12 cellular contexts compared by ENCODE assay signal in the genomic region with DNA sequence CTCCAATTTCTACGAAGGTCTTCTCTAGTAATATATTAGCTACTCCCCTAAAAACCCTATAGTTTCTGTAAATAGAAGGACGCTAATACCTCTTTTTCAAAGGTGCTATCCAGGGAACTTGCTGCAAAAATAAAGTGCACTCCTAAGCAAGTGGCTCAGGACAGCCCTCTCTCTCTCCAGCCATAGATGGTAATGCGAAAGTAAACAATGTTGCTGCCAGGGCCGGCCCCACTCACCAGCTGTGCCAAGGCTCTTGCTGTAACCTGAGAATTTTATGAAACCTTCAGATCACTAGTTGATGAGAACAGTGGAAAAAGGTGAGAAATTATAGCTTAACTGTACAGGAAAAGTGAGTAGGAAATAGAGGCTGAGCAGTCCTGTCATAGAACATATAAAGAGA. TPM values are rescaled to one million over a fixed set of nuclear protein-coding genes. Genes with fewer than 3 reads are reported as not detected.
DNase-seq lines count a peak whose midpoint lies in the region; ATAC-seq and TF ChIP-seq lines count a peak whose summit lies in the region.
"Had no signal": no experiment of that assay in that cellular context is flagged by ENCODE, and none has a peak within 500 bp of the region (broad histone marks: within the 10 kb centered on the region; RNA-seq: fewer than 3 reads in every experiment).

No MANE protein-coding gene starts in this region.

- H3K36me3 ChIP-seq in mucosa of rectum (ENCODE audit: control insufficient read depth in 2 of 2, insufficient read depth in 2 of 2, low read length in 2 of 2): no peaks in the 10 kb centered on the region
- H3K36me3 ChIP-seq in HAP-1 (replicated peaks): no peaks in the 10 kb centered on the region
- H3K36me3 ChIP-seq in heart left ventricle: no peaks in the 10 kb centered on the region

- H3K27ac Mint-ChIP-seq in Calu3 (ENCODE audit: unreplicated experiment): no peak overlapping the region
- H3K27ac Mint-ChIP-seq: activated naive CD4-positive, alpha-beta T cell treated with anti-CD3 and anti-CD28 coated beads, Interleukin-2, amount 10 ng/mL, durations not matched to agents 7 days and 5 days; CD8-positive, alpha-beta T cell; T-helper 2 cell treated with Interferon-gamma antibody and Interleukin-4, amounts not matched to agents 5 μg/mL and 100 μg/mL, for 36 hours had no signal

- H3K4me3 Mint-ChIP-seq in Calu3 (ENCODE audit: low read depth, unreplicated experiment): peak overlapping the region; percentile 47
- H3K4me3 Mint-ChIP-seq: activated naive CD4-positive, alpha-beta T cell treated with anti-CD3 and anti-CD28 coated beads, Interleukin-2, amount 10 ng/mL, durations not matched to agents 7 days and 5 days; CD8-positive, alpha-beta T cell; T-helper 2 cell treated with Interferon-gamma antibody and Interleukin-4, amounts not matched to agents 5 μg/mL and 100 μg/mL, for 36 hours had no signal

- in situ Hi-C loops in T47D (cut with HindIII; ENCODE audit: low pct_unique_long_range_greater_than_20kb, low sequenced_read_pairs) (no loop called here), HAP-1 (cut with MboI; ENCODE audit: low sequenced_read_pairs) (no loop called here)

- H3K27me3 ChIP-seq in mucosa of rectum (ENCODE audit: control insufficient read depth in 2 of 2, insufficient read depth in 2 of 2, low read length in 2 of 2) (no peaks in the 10 kb centered on the region), HAP-1 (ENCODE audit: low read depth) (no peaks in the 10 kb centered on the region), heart left ventricle (no peaks in the 10 kb centered on the region)

- TF ChIP-seq POLR2A in heart left ventricle (IDR thresholded peaks at IDR 0.05): no peak

- ATAC-seq in GM21390 (IDR thresholded peaks at IDR 0.05; ENCODE audit: unreplicated experiment) (no peak), heart left ventricle (no peak)
- ATAC-seq: CD8-positive, alpha-beta T cell had no signal

- CTCF ChIA-PET in Calu3 (lab: Charles Lee): interaction anchor here (1.4 to 1.8 kb wide), 2 partner anchors 43 to 364 kb away, joined by 3 to 6 read pairs; no protein-coding TSS in a partner anchor

- no TSS peak for BruUV-seq in Calu3 (replicated peaks; lab: Mats Ljungman, UMichigan)

- DNase-seq in Calu3: peak; percentile 71
- peak; percentile 82 for DNase-seq in NCI-H2029 (lab: John Stamatoyannopoulos, UW)
- peak; percentile 6 to 92 for DNase-seq in T47D (ENCODE audit: low read depth in 1 of 2, low spot score in 1 of 2)
- no peak for DNase-seq in HAP-1 (ENCODE audit: low spot score in 2 of 2)
- no peak for DNase-seq in midbrain (lab: John Stamatoyannopoulos, UW)
- no peak for DNase-seq in heart left ventricle
- DNase-seq: activated naive CD4-positive, alpha-beta T cell treated with anti-CD3 and anti-CD28 coated beads, Interleukin-2, amount 10 ng/mL, durations not matched to agents 7 days and 5 days; CD8-positive, alpha-beta T cell had no signal

- H3K9ac ChIP-seq in mucosa of rectum (ENCODE audit: low read depth in 1 of 2, low read length in 2 of 2): peak overlapping the region in 1 of 2 donors; percentile 27

- H3K27ac ChIP-seq in mucosa of rectum (ENCODE audit: low read depth in 2 of 2, low read length in 2 of 2) (no peak overlapping the region), heart left ventricle (no peak overlapping the region)

- peaks cover under 1% of the 10 kb centered on the region for H3K9me3 Mint-ChIP-seq in Calu3 (ENCODE audit: low read depth, unreplicated experiment)

- intact Hi-C loops in Calu3 (cut with micrococcal nuclease; ENCODE audit: unreplicated experiment): loop anchor here (2.0 kb wide), 1 partner anchor 46 kb away; no protein-coding TSS in a partner anchor
- intact Hi-C loops in heart left ventricle (cut with DNase I): loop anchor here in 1 of 10 donors (10.0 kb wide), 1 partner anchor 48 kb away; no protein-coding TSS in a partner anchor

- no peaks in the 10 kb centered on the region for H3K27me3 Mint-ChIP-seq in Calu3 (ENCODE audit: unreplicated experiment)

- peaks cover 5% of the 10 kb centered on the region for H3K36me3 Mint-ChIP-seq in Calu3 (ENCODE audit: insufficient read depth, unreplicated experiment)
- H3K36me3 Mint-ChIP-seq: activated naive CD4-positive, alpha-beta T cell treated with anti-CD3 and anti-CD28 coated beads, Interleukin-2, amount 10 ng/mL, durations not matched to agents 7 days and 5 days; CD8-positive, alpha-beta T cell had no signal

- H3K4me1 Mint-ChIP-seq in Calu3 (ENCODE audit: low read depth, unreplicated experiment): peaks cover 23% of the 10 kb centered on the region
- H3K4me1 Mint-ChIP-seq: activated naive CD4-positive, alpha-beta T cell treated with anti-CD3 and anti-CD28 coated beads, Interleukin-2, amount 10 ng/mL, durations not matched to agents 7 days and 5 days had no signal

- TF ChIP-seq CTCF in Calu3 (IDR thresholded peaks at IDR 0.05; ENCODE audit: unreplicated experiment) (no peak), heart left ventricle (IDR thresholded peaks at IDR 0.05) (no peak)

- H3K4me1 ChIP-seq in mucosa of rectum (ENCODE audit: control insufficient read depth in 2 of 2, insufficient read depth in 2 of 2, low read length in 2 of 2) (no peaks in the 10 kb centered on the region), HAP-1 (no peaks in the 10 kb centered on the region), heart left ventricle (no peaks in the 10 kb centered on the region)

- peak overlapping the region; percentile 22 to 23 for H3K4me3 ChIP-seq in mucosa of rectum (ENCODE audit: low read length in 2 of 2)
- no peak overlapping the region for H3K4me3 ChIP-seq in HAP-1
- H3K4me3 ChIP-seq in heart left ventricle: no peak overlapping the region

- 58 to 70% (median 67%) methylated on average over 4 of the region's 4 CpGs for WGBS in heart left ventricle, 4 donors

- H3K9me3 ChIP-seq in mucosa of rectum (ENCODE audit: control insufficient read depth in 2 of 2, low read length in 2 of 2) (no peaks in the 10 kb centered on the region), HAP-1 (peaks cover 2% of the 10 kb centered on the region; the same call in 1 of the 2 replicates), heart left ventricle (peaks cover 0 to 24% (median 4%) of the 10 kb centered on the region in 12 donors)

RNA-seq across cellular contexts. Expression of a gene that starts 10.9 kb away (rescaled TPM):
- total RNA-seq in Calu3 (2022) (not detected in 2 replicates), heart left ventricle (not detected)
- not detected for polyA plus RNA-seq in heart left ventricle
- total RNA-seq: CD8-positive, alpha-beta T cell; fibroblast of lung had no signal
- polyA plus RNA-seq: fibroblast of lung had no signal

RNA-seq across cellular contexts. Expression of a gene that starts 40.5 kb away (rescaled TPM):
- total RNA-seq in Calu3 (2022): not detected in 2 replicates
- not detected for total RNA-seq in heart left ventricle
- polyA plus RNA-seq in heart left ventricle: not detected
- total RNA-seq: CD8-positive, alpha-beta T cell; fibroblast of lung had no signal
- polyA plus RNA-seq: fibroblast of lung had no signal

RNA-seq across cellular contexts. Expression of a gene that starts 49.5 kb away (rescaled TPM):
- total RNA-seq in Calu3 (2022): not detected in 2 replicates
- not detected for total RNA-seq in heart left ventricle
- polyA plus RNA-seq in heart left ventricle: not detected
- total RNA-seq: CD8-positive, alpha-beta T cell; fibroblast of lung had no signal
- polyA plus RNA-seq: fibroblast of lung had no signal

Comparison
In these comparisons a context has a peak if more than half of its experiments do, and no peak if none do; other contexts are left out.
1. DNase-seq: peak in Calu3 (single experiment), NCI-H2029 (single experiment) and T47D (2 of 2); none in HAP-1 (0 of 2), midbrain (single experiment) and heart left ventricle (0 of 5).
2. H3K4me3 ChIP-seq: peak in mucosa of rectum (2 of 2); none in HAP-1 (single experiment) and heart left ventricle (0 of 12).